Comparison of ENCODE assay signal across 9 cellular contexts in genomic region chr15:44726136-44726535, GRCh38. TPM values are rescaled to one million over a fixed set of nuclear protein-coding genes. Genes with fewer than 3 reads are reported as not detected.
DNase-seq lines count a peak whose midpoint lies in the region; ATAC-seq, FAIRE-seq and TF ChIP-seq lines count a peak whose summit lies in the region.
"Had no signal": no experiment of that assay in that cellular context is flagged by ENCODE, and none has a peak within 500 bp of the region (broad histone marks: within the 10 kb centered on the region; RNA-seq: fewer than 3 reads in every experiment).

No MANE protein-coding gene starts in this region.

- no peak for FAIRE-seq in A549 (lab: Jason Lieb, UNC)
- FAIRE-seq: G401.6 had no signal

- H2BK120ac ChIP-seq in mesendoderm (ENCODE audit: low read depth, low read length), result no peak overlapping the region

- POLR2A ChIA-PET in A549 (lab: Yijun Ruan, JAX), result interaction anchor here (1.2 to 3.7 kb wide), 4 partner anchors 10 to 63 kb away, joined by 3 to 81 read pairs (median 14); partner anchors contain the start of genes B2M, PATL2, SPG11 and TRIM69

- H3K4me1 ChIP-seq in A549 (peaks cover 33% of the 10 kb centered on the region), ascending aorta (peaks cover 0 to 21% of the 10 kb centered on the region in 2 donors), mesendoderm (ENCODE audit: control insufficient read depth, low read depth, low read length) (peaks cover 6% of the 10 kb centered on the region)

- H3K9me3 ChIP-seq in A549 (no peaks in the 10 kb centered on the region), ascending aorta (no peaks in the 10 kb centered on the region)

- H3K4ac ChIP-seq in mesendoderm (ENCODE audit: low read depth, low read length), result peak overlapping the region; percentile 59

- no peak overlapping the region for H4K5ac ChIP-seq in mesendoderm (ENCODE audit: low read length)

- TF ChIP-seq EP300 in A549 (IDR thresholded peaks at IDR 0.05), result no peak

- H3K27me3 ChIP-seq in ascending aorta (no peaks in the 10 kb centered on the region), mesendoderm (ENCODE audit: insufficient read depth, low read length, poor library complexity) (no peaks in the 10 kb centered on the region)

- no peaks in the 10 kb centered on the region for H3K79me1 ChIP-seq in mesendoderm (ENCODE audit: low read length)

- no peak overlapping the region for H3K18ac ChIP-seq in mesendoderm (ENCODE audit: low read length)

- no peak for DNase-seq in A549 (ENCODE audit: low read depth in 1 of 2, low spot score in 1 of 2)
- DNase-seq in Jurkat, Clone E6-1 (ENCODE audit: low read depth, low spot score), result no peak
- DNase-seq in ascending aorta (ENCODE audit: low spot score in 2 of 2), result no peak
- no peak for DNase-seq in mesendoderm
- DNase-seq in left lobe of liver (ENCODE audit: low spot score), result no peak
- DNase-seq in RKO (ENCODE audit: low spot score), result no peak
- no peak for DNase-seq in activated CD4-positive, CD25-positive, alpha-beta regulatory T cell (lab: John Stamatoyannopoulos, UW)
- DNase-seq in D341Med (ENCODE audit: low spot score), result no peak

- no peak for TF ChIP-seq CTCF in A549 (IDR thresholded peaks at IDR 0.05)
- TF ChIP-seq CTCF in ascending aorta (IDR thresholded peaks at IDR 0.05), result no peak

- H3K4me2 ChIP-seq in A549 (peak overlapping the region; percentile 71), mesendoderm (ENCODE audit: low read length) (no peak overlapping the region)

- H2AK5ac ChIP-seq in mesendoderm (ENCODE audit: low read length), result no peak overlapping the region

- ATAC-seq in A549 (no peak), left lobe of liver (no peak)

- 79% methylated on average over 7 of the region's 7 CpGs for WGBS in A549 (ENCODE audit: missing lambda C conversion rate)
- WGBS in mesendoderm (ENCODE audit: extremely low coverage, insufficient coverage, low lambda C conversion rate), result no CpG with 5 or more reads among the region's 7 CpGs

- no peak for TF ChIP-seq POLR2A in A549 (IDR thresholded peaks at IDR 0.05; ENCODE audit: low read length)

- H3K27ac ChIP-seq in A549 (peak overlapping the region; percentile 83 to 93), ascending aorta (peak overlapping the region; percentile 65 to 88), mesendoderm (ENCODE audit: low read depth, low read length) (peak overlapping the region; percentile 36)

- H3K36me3 ChIP-seq in ascending aorta (no peaks in the 10 kb centered on the region), mesendoderm (ENCODE audit: control insufficient read depth, insufficient read depth, low read length) (no peaks in the 10 kb centered on the region)

- no peaks in the 10 kb centered on the region for H3K79me2 ChIP-seq in mesendoderm (ENCODE audit: control insufficient read depth, insufficient read depth, low read length)

- CTCF ChIA-PET in A549 (lab: Yijun Ruan, JAX), result interaction anchor here (0.7 to 2.2 kb wide), 6 partner anchors 9 to 63 kb away, joined by 3 to 9 read pairs (median 4); partner anchors contain the start of genes SPG11 and TRIM69

- H3K23ac ChIP-seq in mesendoderm (ENCODE audit: low read length), result no peak overlapping the region

- H2BK15ac ChIP-seq in mesendoderm (replicated peaks; ENCODE audit: low read depth), result no peak overlapping the region

- H3K56ac ChIP-seq in mesendoderm (ENCODE audit: low read length), result peak overlapping the region; percentile 65

- TF ChIP-seq RAD21 in A549 (conservative IDR thresholded peaks at IDR 0.05 in 1 of 2, IDR thresholded peaks at IDR 0.05 in 1 of 2), result no peak

- intact Hi-C loops in ascending aorta (cut with DNase I), result loop anchor here (5.0 to 10.0 kb wide), 6 partner anchors 189 to 909 kb away; partner anchors contain the start of genes CTDSPL2, EIF3J, GOLM2 and SQOR

- no peak overlapping the region for H2BK5ac ChIP-seq in mesendoderm (ENCODE audit: low read length)

- H3K4me3 ChIP-seq in A549 (no peak overlapping the region), ascending aorta (peak overlapping the region in 1 of 2 donors; percentile 18), mesendoderm (ENCODE audit: low read length) (no peak overlapping the region)
- H3K4me3 ChIP-seq in Jurkat, Clone E6-1 (ENCODE audit: low read length), result peak overlapping the region; percentile 27

- no peak overlapping the region for H4K8ac ChIP-seq in mesendoderm (ENCODE audit: low read depth, low read length)

- no peak overlapping the region for H3K9ac ChIP-seq in mesendoderm (ENCODE audit: low read length)

TF ChIP-seq in A549, 52 proteins besides CTCF, POLR2A, EP300 and RAD21:
- TF ChIP-seq EHF (CRISPR knock-in tag; IDR thresholded peaks at IDR 0.05), result no peak
- TF ChIP-seq ESRRA (IDR thresholded peaks at IDR 0.05; ENCODE audit: borderline replicate concordance, low read length), result no peak
- TF ChIP-seq POLR2AphosphoS2 (conservative IDR thresholded peaks at IDR 0.05; ENCODE audit: low read length), result no peak
- no peak for TF ChIP-seq PHF8 (IDR thresholded peaks at IDR 0.05; ENCODE audit: borderline replicate concordance, low read depth)
- no peak for TF ChIP-seq HES2 (IDR thresholded peaks at IDR 0.05)

RNA-seq across cellular contexts. Expression of gene TRIM69, which starts 10.2 kb away (rescaled TPM):
- polyA plus RNA-seq in A549 (2011; rRNA removed) (9.3 and 10.4 TPM in 2 replicates), A549 (2017; fragmentation: RNase III; extraction: RNeasy Plus Mini Kit Qiagen cat#74134 plus additional on column Dnase treatment) (6.0 to 9.9 TPM (median 9.0 TPM) in 3 replicates)
- polyA plus RNA-seq in A549 (2012; cell fraction: cytosol; rRNA removed), result 2.6 and 2.9 TPM in 2 replicates
- polyA plus RNA-seq in A549 (2012; cell fraction: nucleus; rRNA removed), result 1.5 and 2.7 TPM in 2 replicates
- 6.3 and 7.3 TPM in 2 replicates for polyA minus RNA-seq in A549 (2011; rRNA and poly(A)+ RNA removed)
- polyA plus RNA-seq in Jurkat, Clone E6-1 (2012; ENCODE audit: insufficient read depth, insufficient read length), result 15.7 TPM
- total RNA-seq in ascending aorta (40.3 TPM), left lobe of liver (5.2 TPM)
- polyA plus RNA-seq in mesendoderm (2013, experiment 1 of 2), result 1.5 TPM
- 1.5 TPM for polyA plus RNA-seq in mesendoderm (2013, experiment 2 of 2)

RNA-seq across cellular contexts. Expression of gene B2M, which starts 14.8 kb away (rescaled TPM):
- polyA plus RNA-seq in A549 (2011; rRNA removed), result 823 and 934 TPM in 2 replicates
- polyA plus RNA-seq in A549 (2012; cell fraction: cytosol; rRNA removed), result 284 and 325 TPM in 2 replicates
- polyA plus RNA-seq in A549 (2012; cell fraction: nucleus; rRNA removed), result 183 and 334 TPM in 2 replicates
- polyA plus RNA-seq in A549 (2017; fragmentation: RNase III; extraction: RNeasy Plus Mini Kit Qiagen cat#74134 plus additional on column Dnase treatment), result 486 to 559 TPM (median 514 TPM) in 3 replicates
- polyA minus RNA-seq in A549 (2011; rRNA and poly(A)+ RNA removed), result 92.0 and 99.1 TPM in 2 replicates
- polyA plus RNA-seq in Jurkat, Clone E6-1 (2012; ENCODE audit: insufficient read depth, insufficient read length), result 1,962 TPM
- 3,395 TPM for total RNA-seq in ascending aorta
- 107 TPM for polyA plus RNA-seq in mesendoderm (2013, experiment 1 of 2)
- 109 TPM for polyA plus RNA-seq in mesendoderm (2013, experiment 2 of 2)
- 809 TPM for total RNA-seq in left lobe of liver

RNA-seq across cellular contexts. Expression of gene PATL2, which starts 15.0 kb away (rescaled TPM):
- polyA plus RNA-seq in A549 (2011; rRNA removed) (0.13 and 0.26 TPM in 2 replicates), A549 (2017; fragmentation: RNase III; extraction: RNeasy Plus Mini Kit Qiagen cat#74134 plus additional on column Dnase treatment) (0.12 to 0.13 TPM in 2 of 3 replicates, not detected in the other)
- 0.05 and 0.15 TPM in 2 replicates for polyA plus RNA-seq in A549 (2012; cell fraction: cytosol; rRNA removed)
- 0.18 and 0.23 TPM in 2 replicates for polyA plus RNA-seq in A549 (2012; cell fraction: nucleus; rRNA removed)
- 0.62 TPM in 1 of 2 replicates, not detected in the other for polyA minus RNA-seq in A549 (2011; rRNA and poly(A)+ RNA removed)
- polyA plus RNA-seq in Jurkat, Clone E6-1 (2012; ENCODE audit: insufficient read depth, insufficient read length), result 1.7 TPM
- total RNA-seq in ascending aorta (not detected), left lobe of liver (0.58 TPM)
- 0.22 TPM for polyA plus RNA-seq in mesendoderm (2013, experiment 1 of 2)
- polyA plus RNA-seq in mesendoderm (2013, experiment 2 of 2), result 0.28 TPM

Comparison
In these comparisons a context has a peak if more than half of its experiments do, and no peak if none do; other contexts are left out.
1. H3K27ac ChIP-seq: peak in every context shown above with its lines; median percentile 88 in A549; 76 in ascending aorta; 36 in mesendoderm.